2 cellular contexts compared by ENCODE assay signal in the genomic region with DNA sequence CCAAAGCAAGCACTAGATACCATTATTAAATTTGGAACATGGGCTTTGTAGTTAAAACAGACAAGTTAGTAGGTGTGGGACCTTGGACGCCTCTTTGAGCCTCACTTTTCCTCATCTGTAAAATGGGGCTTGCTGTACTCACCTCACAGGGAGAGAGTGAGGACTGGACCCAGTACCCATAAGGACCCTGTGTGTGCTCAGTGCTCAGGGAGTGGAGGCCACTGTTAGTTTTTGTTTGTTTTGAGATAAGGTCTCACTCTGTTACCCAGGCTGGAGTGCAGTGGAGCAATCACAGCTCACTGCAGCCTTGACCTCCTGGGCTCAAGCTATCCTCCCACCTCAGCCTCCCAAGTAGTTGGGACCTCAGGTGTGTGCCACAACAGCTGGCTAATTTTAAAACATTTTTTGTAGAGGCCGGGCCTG.
TF ChIP-seq lines count a peak whose summit lies in the region.

No MANE protein-coding gene starts in this region.

TF ChIP-seq in HepG2, 621 proteins besides CTCF, POLR2A, EP300 and RAD21 (continued from another document and continues in another):
- TF ChIP-seq, protein P1, sequence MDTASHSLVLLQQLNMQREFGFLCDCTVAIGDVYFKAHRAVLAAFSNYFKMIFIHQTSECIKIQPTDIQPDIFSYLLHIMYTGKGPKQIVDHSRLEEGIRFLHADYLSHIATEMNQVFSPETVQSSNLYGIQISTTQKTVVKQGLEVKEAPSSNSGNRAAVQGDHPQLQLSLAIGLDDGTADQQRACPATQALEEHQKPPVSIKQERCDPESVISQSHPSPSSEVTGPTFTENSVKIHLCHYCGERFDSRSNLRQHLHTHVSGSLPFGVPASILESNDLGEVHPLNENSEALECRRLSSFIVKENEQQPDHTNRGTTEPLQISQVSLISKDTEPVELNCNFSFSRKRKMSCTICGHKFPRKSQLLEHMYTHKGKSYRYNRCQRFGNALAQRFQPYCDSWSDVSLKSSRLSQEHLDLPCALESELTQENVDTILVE (CRISPR knock-in tag; IDR thresholded peaks at IDR 0.05), result no peak
- 0 out of 2 replicates have a peak, but pooled peaks have one; percentile 29 for TF ChIP-seq HNF4G (IDR thresholded peaks at IDR 0.05; ENCODE audit: borderline replicate concordance, low read depth, low read length)
- TF ChIP-seq HNF4G (CRISPR knock-in tag; IDR thresholded peaks at IDR 0.05; ENCODE audit: borderline replicate concordance, low read depth), result no peak
- TF ChIP-seq FOXA1 (IDR thresholded peaks at IDR 0.05), result no peak
- peak; percentile 63 for TF ChIP-seq FOXA1 (CRISPR knock-in tag; IDR thresholded peaks at IDR 0.05)
- TF ChIP-seq NONO (IDR thresholded peaks at IDR 0.05), result no peak
- peak; percentile 40; the same call in 1 of the 2 replicates for TF ChIP-seq NONO (CRISPR knock-in tag; conservative IDR thresholded peaks at IDR 0.05)
- no peak for TF ChIP-seq MIXL1 (CRISPR knock-in tag; IDR thresholded peaks at IDR 0.05)
- TF ChIP-seq ZNF292 (CRISPR knock-in tag; IDR thresholded peaks at IDR 0.05; ENCODE audit: borderline replicate concordance, low read depth), result peak; percentile 31; the same call in 1 of the 2 replicates
- TF ChIP-seq ZKSCAN8 (CRISPR knock-in tag; IDR thresholded peaks at IDR 0.05; ENCODE audit: borderline replicate concordance), result 0 out of 2 replicates have a peak, but pooled peaks have one; percentile 15
- TF ChIP-seq, protein P2, sequence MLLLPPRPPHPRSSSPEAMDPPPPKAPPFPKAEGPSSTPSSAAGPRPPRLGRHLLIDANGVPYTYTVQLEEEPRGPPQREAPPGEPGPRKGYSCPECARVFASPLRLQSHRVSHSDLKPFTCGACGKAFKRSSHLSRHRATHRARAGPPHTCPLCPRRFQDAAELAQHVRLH (CRISPR knock-in tag; IDR thresholded peaks at IDR 0.05; ENCODE audit: borderline replicate concordance, low read depth), result 0 out of 2 replicates have a peak, but pooled peaks have one; percentile 43
- TF ChIP-seq GFI1 (CRISPR knock-in tag; IDR thresholded peaks at IDR 0.05; ENCODE audit: borderline replicate concordance), result peak; percentile 96
- TF ChIP-seq GLI4 (CRISPR knock-in tag; IDR thresholded peaks at IDR 0.05; ENCODE audit: borderline replicate concordance), result no peak
- peak; percentile 100 for TF ChIP-seq ZMYM3 (CRISPR knock-in tag; IDR thresholded peaks at IDR 0.05)
- TF ChIP-seq, protein P3, sequence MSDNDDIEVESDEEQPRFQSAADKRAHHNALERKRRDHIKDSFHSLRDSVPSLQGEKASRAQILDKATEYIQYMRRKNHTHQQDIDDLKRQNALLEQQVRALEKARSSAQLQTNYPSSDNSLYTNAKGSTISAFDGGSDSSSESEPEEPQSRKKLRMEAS (IDR thresholded peaks at IDR 0.05), result peak; percentile 24; the same call in 1 of the 2 replicates
- TF ChIP-seq SALL1 (CRISPR knock-in tag; IDR thresholded peaks at IDR 0.05), result peak; percentile 55
- no peak for TF ChIP-seq DNMT3B (CRISPR knock-in tag; conservative IDR thresholded peaks at IDR 0.05)
- TF ChIP-seq ZNF121 (CRISPR knock-in tag; IDR thresholded peaks at IDR 0.05), result peak; percentile 76; the same call in 1 of the 2 replicates
- TF ChIP-seq HDAC2 (CRISPR knock-in tag; IDR thresholded peaks at IDR 0.05), result peak; percentile 75; the same call in 1 of the 2 replicates
- TF ChIP-seq ZMYM4 (CRISPR knock-in tag; IDR thresholded peaks at IDR 0.05), result peak; percentile 68
- TF ChIP-seq, protein P4, sequence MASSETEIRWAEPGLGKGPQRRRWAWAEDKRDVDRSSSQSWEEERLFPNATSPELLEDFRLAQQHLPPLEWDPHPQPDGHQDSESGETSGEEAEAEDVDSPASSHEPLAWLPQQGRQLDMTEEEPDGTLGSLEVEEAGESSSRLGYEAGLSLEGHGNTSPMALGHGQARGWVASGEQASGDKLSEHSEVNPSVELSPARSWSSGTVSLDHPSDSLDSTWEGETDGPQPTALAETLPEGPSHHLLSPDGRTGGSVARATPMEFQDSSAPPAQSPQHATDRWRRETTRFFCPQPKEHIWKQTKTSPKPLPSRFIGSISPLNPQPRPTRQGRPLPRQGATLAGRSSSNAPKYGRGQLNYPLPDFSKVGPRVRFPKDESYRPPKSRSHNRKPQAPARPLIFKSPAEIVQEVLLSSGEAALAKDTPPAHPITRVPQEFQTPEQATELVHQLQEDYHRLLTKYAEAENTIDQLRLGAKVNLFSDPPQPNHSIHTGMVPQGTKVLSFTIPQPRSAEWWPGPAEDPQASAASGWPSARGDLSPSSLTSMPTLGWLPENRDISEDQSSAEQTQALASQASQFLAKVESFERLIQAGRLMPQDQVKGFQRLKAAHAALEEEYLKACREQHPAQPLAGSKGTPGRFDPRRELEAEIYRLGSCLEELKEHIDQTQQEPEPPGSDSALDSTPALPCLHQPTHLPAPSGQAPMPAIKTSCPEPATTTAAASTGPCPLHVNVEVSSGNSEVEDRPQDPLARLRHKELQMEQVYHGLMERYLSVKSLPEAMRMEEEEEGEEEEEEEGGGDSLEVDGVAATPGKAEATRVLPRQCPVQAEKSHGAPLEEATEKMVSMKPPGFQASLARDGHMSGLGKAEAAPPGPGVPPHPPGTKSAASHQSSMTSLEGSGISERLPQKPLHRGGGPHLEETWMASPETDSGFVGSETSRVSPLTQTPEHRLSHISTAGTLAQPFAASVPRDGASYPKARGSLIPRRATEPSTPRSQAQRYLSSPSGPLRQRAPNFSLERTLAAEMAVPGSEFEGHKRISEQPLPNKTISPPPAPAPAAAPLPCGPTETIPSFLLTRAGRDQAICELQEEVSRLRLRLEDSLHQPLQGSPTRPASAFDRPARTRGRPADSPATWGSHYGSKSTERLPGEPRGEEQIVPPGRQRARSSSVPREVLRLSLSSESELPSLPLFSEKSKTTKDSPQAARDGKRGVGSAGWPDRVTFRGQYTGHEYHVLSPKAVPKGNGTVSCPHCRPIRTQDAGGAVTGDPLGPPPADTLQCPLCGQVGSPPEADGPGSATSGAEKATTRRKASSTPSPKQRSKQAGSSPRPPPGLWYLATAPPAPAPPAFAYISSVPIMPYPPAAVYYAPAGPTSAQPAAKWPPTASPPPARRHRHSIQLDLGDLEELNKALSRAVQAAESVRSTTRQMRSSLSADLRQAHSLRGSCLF (CRISPR knock-in tag; IDR thresholded peaks at IDR 0.05; ENCODE audit: borderline replicate concordance), result no peak
- TF ChIP-seq NCOR1 (IDR thresholded peaks at IDR 0.05; ENCODE audit: borderline replicate concordance, low read length), result peak; percentile 28; the same call in 1 of the 2 replicates
- peak; percentile 63 for TF ChIP-seq CEBPG (CRISPR knock-in tag; IDR thresholded peaks at IDR 0.05)
- 0 out of 2 replicates have a peak, but pooled peaks have one; percentile 21 for TF ChIP-seq ZFP1 (CRISPR knock-in tag; IDR thresholded peaks at IDR 0.05)
- no peak for TF ChIP-seq ARNT (IDR thresholded peaks at IDR 0.05)
- TF ChIP-seq PHF21A (CRISPR knock-in tag; IDR thresholded peaks at IDR 0.05), result peak; percentile 61; the same call in 1 of the 2 replicates
- peak; percentile 61; the same call in 1 of the 2 replicates for TF ChIP-seq ZMYM2 (CRISPR knock-in tag; IDR thresholded peaks at IDR 0.05)
- peak; percentile 29; the same call in 1 of the 2 replicates for TF ChIP-seq ZBTB3 (CRISPR knock-in tag; IDR thresholded peaks at IDR 0.05; ENCODE audit: borderline replicate concordance, low read depth)
- TF ChIP-seq RCOR2 (CRISPR knock-in tag; IDR thresholded peaks at IDR 0.05), result peak; percentile 85
- TF ChIP-seq JDP2 (CRISPR knock-in tag; IDR thresholded peaks at IDR 0.05; ENCODE audit: borderline replicate concordance), result no peak
- 0 out of 2 replicates have a peak, but pooled peaks have one; percentile 21 for TF ChIP-seq ZNF24 (IDR thresholded peaks at IDR 0.05)

TF ChIP-seq in K562, 482 proteins besides CTCF, POLR2A, EP300 and RAD21 (continued from another document):
- TF ChIP-seq, protein P5, sequence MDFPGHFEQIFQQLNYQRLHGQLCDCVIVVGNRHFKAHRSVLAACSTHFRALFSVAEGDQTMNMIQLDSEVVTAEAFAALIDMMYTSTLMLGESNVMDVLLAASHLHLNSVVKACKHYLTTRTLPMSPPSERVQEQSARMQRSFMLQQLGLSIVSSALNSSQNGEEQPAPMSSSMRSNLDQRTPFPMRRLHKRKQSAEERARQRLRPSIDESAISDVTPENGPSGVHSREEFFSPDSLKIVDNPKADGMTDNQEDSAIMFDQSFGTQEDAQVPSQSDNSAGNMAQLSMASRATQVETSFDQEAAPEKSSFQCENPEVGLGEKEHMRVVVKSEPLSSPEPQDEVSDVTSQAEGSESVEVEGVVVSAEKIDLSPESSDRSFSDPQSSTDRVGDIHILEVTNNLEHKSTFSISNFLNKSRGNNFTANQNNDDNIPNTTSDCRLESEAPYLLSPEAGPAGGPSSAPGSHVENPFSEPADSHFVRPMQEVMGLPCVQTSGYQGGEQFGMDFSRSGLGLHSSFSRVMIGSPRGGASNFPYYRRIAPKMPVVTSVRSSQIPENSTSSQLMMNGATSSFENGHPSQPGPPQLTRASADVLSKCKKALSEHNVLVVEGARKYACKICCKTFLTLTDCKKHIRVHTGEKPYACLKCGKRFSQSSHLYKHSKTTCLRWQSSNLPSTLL (IDR thresholded peaks at IDR 0.05), result no peak
- no peak for TF ChIP-seq MXI1 (IDR thresholded peaks at IDR 0.05; ENCODE audit: low read depth, low read length)
